In genomic region chr3:34056951-34057390, GRCh38 we compare ENCODE assay signal across 9 cellular contexts.
DNase-seq lines count a peak whose midpoint lies in the region; ATAC-seq, FAIRE-seq and TF ChIP-seq lines count a peak whose summit lies in the region.
"Had no signal": no experiment of that assay in that cellular context is flagged by ENCODE, and none has a peak within 500 bp of the region (broad histone marks: within the 10 kb centered on the region; RNA-seq: fewer than 3 reads in every experiment).

No MANE protein-coding gene starts in this region.

- DNase-seq in fibroblast of the conjunctiva (ENCODE audit: low read depth) (peak; percentile 3), foreskin fibroblast (no peak), caudate nucleus (lab: John Stamatoyannopoulos, UW) (no peak), H54 (ENCODE audit: insufficient read length, low spot score) (no peak), heart right ventricle (no peak)
- DNase-seq: activated CD4-positive, CD25-positive, alpha-beta regulatory T cell had no signal

- intact Hi-C loops in heart right ventricle (cut with DNase I): no loop called here

- peaks cover 0 to 12% (median 1%) of the 10 kb centered on the region in 11 donors for H3K9me3 ChIP-seq in heart right ventricle

- no peaks in the 10 kb centered on the region for H3K4me1 ChIP-seq in heart right ventricle

- no peak for TF ChIP-seq POLR2A in H54 (IDR thresholded peaks at IDR 0.05; ENCODE audit: low read depth, low read length)

- H3K4me3 ChIP-seq in foreskin fibroblast (ENCODE audit: low read depth in 1 of 2, low read length in 2 of 2) (no peak overlapping the region), heart right ventricle (no peak overlapping the region)

- 79 to 80% methylated on average over 3 of the region's 3 CpGs for WGBS in heart right ventricle, 2 donors

- H3K36me3 ChIP-seq in heart right ventricle: no peaks in the 10 kb centered on the region

- H3K27me3 ChIP-seq in heart right ventricle: no peaks in the 10 kb centered on the region

- TF ChIP-seq CTCF in foreskin fibroblast (IDR thresholded peaks at IDR 0.05; ENCODE audit: low read depth, low read length): no peak
- TF ChIP-seq CTCF in heart right ventricle (IDR thresholded peaks at IDR 0.05): no peak

- ATAC-seq in GM18519 (IDR thresholded peaks at IDR 0.05; ENCODE audit: low FRiP score, unreplicated experiment) (peak; percentile 96), GM21515 (IDR thresholded peaks at IDR 0.05; ENCODE audit: unreplicated experiment) (peak; percentile 95), HG03457 (IDR thresholded peaks at IDR 0.05; ENCODE audit: unreplicated experiment) (peak; percentile 94), heart right ventricle (no peak)

- FAIRE-seq in H54 (lab: Jason Lieb, UNC): no peak

- H3K27ac ChIP-seq in caudate nucleus (ENCODE audit: low read depth, low read length): no peak overlapping the region
- H3K27ac ChIP-seq in heart right ventricle: no peak overlapping the region

Comparison
In these comparisons a context has a peak if more than half of its experiments do, and no peak if none do; other contexts are left out.
1. ATAC-seq: peak in GM18519 (single experiment), GM21515 (single experiment) and HG03457 (single experiment); none in heart right ventricle (0 of 8).